ENCODE assay signal across 3 cellular contexts in genomic region chr1:41410462-41410861, GRCh38.
TF ChIP-seq lines count a peak whose summit lies in the region.

No MANE protein-coding gene starts in this region.

TF ChIP-seq in SK-N-SH treated with all-trans-retinoic acid at 6 μM for 48 hours, 23 proteins besides CTCF, POLR2A, EP300 and RAD21:
- TF ChIP-seq ZC3H10 (CRISPR knock-in tag; IDR thresholded peaks at IDR 0.05) = no peak
- no peak for TF ChIP-seq PPARA (CRISPR knock-in tag; IDR thresholded peaks at IDR 0.05; ENCODE audit: borderline replicate concordance)
- no peak for TF ChIP-seq GLIS3 (CRISPR knock-in tag; IDR thresholded peaks at IDR 0.05)
- TF ChIP-seq CSRNP3 (CRISPR knock-in tag; IDR thresholded peaks at IDR 0.05) = no peak
- TF ChIP-seq ZFP3 (CRISPR knock-in tag; IDR thresholded peaks at IDR 0.05) = peak; percentile 84
- no peak for TF ChIP-seq POU6F1 (CRISPR knock-in tag; IDR thresholded peaks at IDR 0.05; ENCODE audit: borderline replicate concordance, low read depth)
- no peak for TF ChIP-seq TSHZ2 (CRISPR knock-in tag; IDR thresholded peaks at IDR 0.05)
- no peak for TF ChIP-seq ZNF70 (CRISPR knock-in tag; IDR thresholded peaks at IDR 0.05)
TF ChIP-seq in SK-N-SH treated with all-trans-retinoic acid at 6 μM for 48 hours: peak in this region for 1.

TF ChIP-seq in SK-N-SH, 30 proteins besides CTCF, POLR2A, EP300 and RAD21:
- TF ChIP-seq FOXM1 (IDR thresholded peaks at IDR 0.05; ENCODE audit: low read depth) (no peak), YY1 (IDR thresholded peaks at IDR 0.05; ENCODE audit: low read depth) (no peak), MEF2A (IDR thresholded peaks at IDR 0.05; ENCODE audit: borderline replicate concordance, low read depth) (no peak), RXRA (IDR thresholded peaks at IDR 0.05; ENCODE audit: borderline replicate concordance, low read depth) (no peak), PBX3 (IDR thresholded peaks at IDR 0.05) (no peak)

TF ChIP-seq in H1, 55 proteins besides CTCF, POLR2A, EP300 and RAD21:
- TF ChIP-seq NANOG (IDR thresholded peaks at IDR 0.05; ENCODE audit: insufficient read depth, low read depth, low read length, poor library complexity, severe bottlenecking) (no peak), TEAD4 (IDR thresholded peaks at IDR 0.05; ENCODE audit: low read depth, low read length) (no peak), CHD2 (IDR thresholded peaks at IDR 0.05; ENCODE audit: low read length) (no peak), BACH1 (IDR thresholded peaks at IDR 0.05; ENCODE audit: low read length) (no peak), POU5F1 (IDR thresholded peaks at IDR 0.05; ENCODE audit: low read depth, low read length) (no peak), POLR2AphosphoS5 (IDR thresholded peaks at IDR 0.05; ENCODE audit: low read depth, low read length) (no peak), JUND (IDR thresholded peaks at IDR 0.05; ENCODE audit: low read length) (no peak), CTBP2 (IDR thresholded peaks at IDR 0.05; ENCODE audit: borderline replicate concordance, insufficient read depth, insufficient read length, low read length) (no peak), PHF8 (conservative IDR thresholded peaks at IDR 0.05; ENCODE audit: low read depth, low read length) (no peak), CBX8 (IDR thresholded peaks at IDR 0.05; ENCODE audit: borderline replicate concordance, low read depth, low read length) (no peak), EGR1 (IDR thresholded peaks at IDR 0.05; ENCODE audit: borderline replicate concordance, low read depth, low read length) (no peak), JUN (IDR thresholded peaks at IDR 0.05; ENCODE audit: low read depth, low read length) (no peak), SIN3A (conservative IDR thresholded peaks at IDR 0.05 in 1 of 2, IDR thresholded peaks at IDR 0.05 in 1 of 2; ENCODE audit: low read depth in 1 of 2, low read length in 2 of 2) (no peak), TAF1 (IDR thresholded peaks at IDR 0.05; ENCODE audit: low read depth, low read length) (no peak), GABPA (IDR thresholded peaks at IDR 0.05; ENCODE audit: borderline replicate concordance, insufficient read depth, low read length) (no peak), SRF (IDR thresholded peaks at IDR 0.05; ENCODE audit: low read depth, low read length) (no peak), FOSL1 (IDR thresholded peaks at IDR 0.05; ENCODE audit: insufficient read depth, low read depth, low read length) (no peak), CEBPB (IDR thresholded peaks at IDR 0.05; ENCODE audit: low read depth, low read length) (no peak)
